ENCODE assay signal across 11 cellular contexts in genomic region chr21:34670962-34671348, GRCh38. TPM values are rescaled to one million over a fixed set of nuclear protein-coding genes. Genes with fewer than 3 reads are reported as not detected.
A peak's percentile ranks its signal among the peaks of the same experiment; 100 is the strongest.
DNase-seq lines count a peak whose midpoint lies in the region; ATAC-seq and TF ChIP-seq lines count a peak whose summit lies in the region.
"Had no signal": no experiment of that assay in that cellular context is flagged by ENCODE, and none has a peak within 500 bp of the region (broad histone marks: within the 10 kb centered on the region; RNA-seq: fewer than 3 reads in every experiment).

No MANE protein-coding gene starts in this region.

- H3K9me3 ChIP-seq in left lung: no peaks in the 10 kb centered on the region
- H3K9me3 ChIP-seq in tibial artery: no peaks in the 10 kb centered on the region

- H3K4me3 ChIP-seq in left lung (peak overlapping the region; percentile 49 to 57), tibial artery (peak overlapping the region; percentile 50 to 61)

- peaks cover 6% of the 10 kb centered on the region for H3K4me1 Mint-ChIP-seq in activated naive CD4-positive, alpha-beta T cell treated with anti-CD3 and anti-CD28 coated beads, Interleukin-2, amount 10 ng/mL, durations not matched to agents 7 days and 5 days
- peaks cover 3% of the 10 kb centered on the region for H3K4me1 Mint-ChIP-seq in activated T-helper 2 cell treated with anti-CD3 and anti-CD28 coated beads, Interferon-gamma antibody, Interleukin-2, Interleukin-4, amounts not matched to agents 10 μg/mL and 5 μg/mL and 100 μg/mL, durations not matched to agents 14 hours and 24 hours and 36 hours (ENCODE audit: low read depth)

- H3K4me1 ChIP-seq in left lung (peaks cover 6 to 8% of the 10 kb centered on the region in 2 donors), tibial artery (peaks cover 0 to 20% (median 17%) of the 10 kb centered on the region in 4 donors)

- H3K36me3 ChIP-seq in left lung (no peaks in the 10 kb centered on the region), tibial artery (no peaks in the 10 kb centered on the region)
- H3K36me3 ChIP-seq: BLaER1 treated with 17β-estradiol and CSF1 and Interleukin-3, amounts not matched to agents 10 nM and 100 nM; cardiac muscle cell had no signal

- H3K36me3 Mint-ChIP-seq in activated naive CD4-positive, alpha-beta T cell treated with anti-CD3 and anti-CD28 coated beads, Interleukin-2, amount 10 ng/mL, durations not matched to agents 7 days and 5 days: no peaks in the 10 kb centered on the region
- H3K36me3 Mint-ChIP-seq in activated T-helper 2 cell treated with anti-CD3 and anti-CD28 coated beads, Interferon-gamma antibody, Interleukin-2, Interleukin-4, amounts not matched to agents 10 μg/mL and 5 μg/mL and 100 μg/mL, durations not matched to agents 14 hours and 24 hours and 36 hours (ENCODE audit: low read depth): no peaks in the 10 kb centered on the region

- intact Hi-C loops in activated T-helper 2 cell treated with anti-CD3 and anti-CD28 coated beads, Interferon-gamma antibody, Interleukin-2, Interleukin-4, amounts not matched to agents 10 μg/mL and 5 μg/mL and 100 μg/mL, durations not matched to agents 14 hours and 24 hours and 36 hours (cut with micrococcal nuclease): no loop called here
- intact Hi-C loops in left lung (cut with DNase I) (no loop called here), tibial artery (cut with DNase I; ENCODE audit: low total_unique reads) (no loop called here)

- TF ChIP-seq CTCF in left lung (IDR thresholded peaks at IDR 0.05) (peak in 1 of 2 donors; percentile 6), tibial artery (IDR thresholded peaks at IDR 0.05) (no peak)

- DNase-seq in activated naive CD4-positive, alpha-beta T cell treated with anti-CD3 and anti-CD28 coated beads, Interleukin-2, amount 10 ng/mL, durations not matched to agents 7 days and 5 days: no peak
- no peak for DNase-seq in activated naive CD4-positive, alpha-beta T cell treated with anti-CD3 and anti-CD28 coated beads, Interleukin-2, amount 50 U/mL, for 16 hours
- DNase-seq in activated T-helper 2 cell treated with anti-CD3 and anti-CD28 coated beads, Interferon-gamma antibody, Interleukin-2, Interleukin-4, amounts not matched to agents 10 μg/mL and 5 μg/mL and 100 μg/mL, durations not matched to agents 14 hours and 24 hours and 36 hours (ENCODE audit: low spot score): no peak
- DNase-seq in left lung (no peak), tibial artery (no peak), NCI-H2171 (lab: John Stamatoyannopoulos, UW) (no peak), NCI-H1092 (lab: John Stamatoyannopoulos, UW) (no peak)
- DNase-seq: activated B cell treated with CpG ODN at 0.5 μM for 24 hours had no signal

- H3K9me3 Mint-ChIP-seq in activated naive CD4-positive, alpha-beta T cell treated with anti-CD3 and anti-CD28 coated beads, Interleukin-2, amount 10 ng/mL, durations not matched to agents 7 days and 5 days: no peaks in the 10 kb centered on the region
- H3K9me3 Mint-ChIP-seq in activated T-helper 2 cell treated with anti-CD3 and anti-CD28 coated beads, Interferon-gamma antibody, Interleukin-2, Interleukin-4, amounts not matched to agents 10 μg/mL and 5 μg/mL and 100 μg/mL, durations not matched to agents 14 hours and 24 hours and 36 hours: no peaks in the 10 kb centered on the region
- H3K9me3 Mint-ChIP-seq: activated B cell treated with CpG ODN at 0.5 μM for 24 hours had no signal

- peaks cover 79% of the 10 kb centered on the region for H3K27me3 Mint-ChIP-seq in activated naive CD4-positive, alpha-beta T cell treated with anti-CD3 and anti-CD28 coated beads, Interleukin-2, amount 10 ng/mL, durations not matched to agents 7 days and 5 days
- H3K27me3 Mint-ChIP-seq in activated T-helper 2 cell treated with anti-CD3 and anti-CD28 coated beads, Interferon-gamma antibody, Interleukin-2, Interleukin-4, amounts not matched to agents 10 μg/mL and 5 μg/mL and 100 μg/mL, durations not matched to agents 14 hours and 24 hours and 36 hours (ENCODE audit: low read depth): peaks cover 65% of the 10 kb centered on the region

- ATAC-seq in left lung: no peak
- no peak for ATAC-seq in GM19351 (IDR thresholded peaks at IDR 0.05; ENCODE audit: unreplicated experiment)

- H3K27me3 ChIP-seq in left lung (peaks cover 28 to 72% of the 10 kb centered on the region in 2 donors), tibial artery (peaks cover 0 to 45% of the 10 kb centered on the region in 2 donors)

- H3K4me3 Mint-ChIP-seq in activated naive CD4-positive, alpha-beta T cell treated with anti-CD3 and anti-CD28 coated beads, Interleukin-2, amount 10 ng/mL, durations not matched to agents 7 days and 5 days: peak overlapping the region; percentile 37
- peak overlapping the region; percentile 58 for H3K4me3 Mint-ChIP-seq in activated T-helper 2 cell treated with anti-CD3 and anti-CD28 coated beads, Interferon-gamma antibody, Interleukin-2, Interleukin-4, amounts not matched to agents 10 μg/mL and 5 μg/mL and 100 μg/mL, durations not matched to agents 14 hours and 24 hours and 36 hours (ENCODE audit: low read depth)
- H3K4me3 Mint-ChIP-seq: activated B cell treated with CpG ODN at 0.5 μM for 24 hours had no signal

- H3K27ac ChIP-seq in left lung (no peak overlapping the region), tibial artery (no peak overlapping the region)
- H3K27ac ChIP-seq: BLaER1 treated with 17β-estradiol and CSF1 and Interleukin-3, amounts not matched to agents 10 nM and 100 nM; cardiac muscle cell had no signal

- no peak overlapping the region for H3K27ac Mint-ChIP-seq in activated naive CD4-positive, alpha-beta T cell treated with anti-CD3 and anti-CD28 coated beads, Interleukin-2, amount 10 ng/mL, durations not matched to agents 7 days and 5 days
- H3K27ac Mint-ChIP-seq in activated T-helper 2 cell treated with anti-CD3 and anti-CD28 coated beads, Interferon-gamma antibody, Interleukin-2, Interleukin-4, amounts not matched to agents 10 μg/mL and 5 μg/mL and 100 μg/mL, durations not matched to agents 14 hours and 24 hours and 36 hours: no peak overlapping the region
- H3K27ac Mint-ChIP-seq: activated B cell treated with CpG ODN at 0.5 μM for 24 hours had no signal

- CTCF ChIA-PET in activated naive CD4-positive, alpha-beta T cell treated with anti-CD3 and anti-CD28 coated beads, Interleukin-2, amount 10 ng/mL, durations not matched to agents 7 days and 5 days (lab: Charles Lee): interaction anchor here (0.8 to 1.2 kb wide), 2 partner anchors 11 to 36 kb away, joined by 3 to 5 read pairs; no protein-coding TSS in a partner anchor

RNA-seq across cellular contexts. Expression of gene CLIC6, which starts 2.2 kb away (rescaled TPM):
- 1.0 and 1.3 TPM in 2 replicates for total RNA-seq in activated T-helper 2 cell treated with anti-CD3 and anti-CD28 coated beads, Interferon-gamma antibody, Interleukin-2, Interleukin-4, amounts not matched to agents 10 μg/mL and 5 μg/mL and 100 μg/mL, durations not matched to agents 14 hours and 24 hours and 36 hours
- total RNA-seq in left lung: 10 to 100 TPM; 21.0 to 21.2 TPM
- total RNA-seq: activated B cell treated with CpG ODN at 0.5 μM for 24 hours, cardiac muscle cell had no signal

RNA-seq across cellular contexts. Expression of gene RCAN1, which starts 56.0 kb away (rescaled TPM):
- total RNA-seq in activated T-helper 2 cell treated with anti-CD3 and anti-CD28 coated beads, Interferon-gamma antibody, Interleukin-2, Interleukin-4, amounts not matched to agents 10 μg/mL and 5 μg/mL and 100 μg/mL, durations not matched to agents 14 hours and 24 hours and 36 hours: 21.1 and 21.8 TPM in 2 replicates
- total RNA-seq in left lung: 10 to 100 TPM; 29.8 to 62.6 TPM
